ENCODE assay signal across 20 cellular contexts in the genomic region with DNA sequence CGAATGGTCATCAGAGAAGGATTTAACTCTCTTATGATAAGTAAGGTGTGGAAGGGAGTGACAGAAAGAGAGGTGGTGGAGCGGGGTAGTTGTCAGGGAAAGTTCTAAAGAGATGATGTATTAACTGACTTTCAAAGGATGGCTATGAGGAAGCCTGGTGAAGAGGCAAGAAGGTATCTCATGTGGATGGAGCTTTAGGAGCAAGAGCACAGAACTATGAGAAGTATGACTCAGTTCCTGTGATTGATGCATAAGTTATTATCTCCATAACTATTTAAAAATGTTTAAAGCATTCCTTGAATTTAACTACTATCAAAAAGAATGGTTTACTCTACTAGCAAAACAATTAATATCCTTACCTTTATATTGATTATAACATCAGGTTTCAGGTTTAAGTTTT.
"Had no signal": no experiment of that assay in that cellular context is flagged by ENCODE, and none has a peak within 500 bp of the region (broad histone marks: within the 10 kb centered on the region; RNA-seq: fewer than 3 reads in every experiment).

No MANE protein-coding gene starts in this region.

- H3K4me3 Mint-ChIP-seq: activated CD4-positive, alpha-beta memory T cell treated with anti-CD3 and anti-CD28 coated beads, Interleukin-2, amount 10 ng/mL, durations not matched to agents 7 days and 5 days; activated naive CD4-positive, alpha-beta T cell treated with anti-CD3 and anti-CD28 coated beads, Interleukin-2, amount 50 U/mL, for 24 hours; activated T-cell treated with anti-CD3 and anti-CD28 coated beads, Interleukin-2, amount 50 U/mL, for 4 hours; naive thymus-derived CD8-positive, alpha-beta T cell; T-helper 17 cell; WTC11 had no signal

- H3K27me3 ChIP-seq: adrenal gland, gastroesophageal sphincter had no signal

- H3K27me3 Mint-ChIP-seq: activated CD4-positive, alpha-beta memory T cell treated with anti-CD3 and anti-CD28 coated beads, Interleukin-2, amount 10 ng/mL, durations not matched to agents 7 days and 5 days; activated naive CD4-positive, alpha-beta T cell treated with anti-CD3 and anti-CD28 coated beads, Interleukin-2, amount 50 U/mL, for 24 hours; naive thymus-derived CD8-positive, alpha-beta T cell; T-helper 17 cell had no signal

- FAIRE-seq: TTC549 had no signal

- H3K27ac ChIP-seq: adrenal gland, coronary artery, gastroesophageal sphincter, parathyroid adenoma had no signal

- H3K4me3 ChIP-seq: adrenal gland, coronary artery, gastroesophageal sphincter had no signal

- H3K4me1 Mint-ChIP-seq: activated naive CD4-positive, alpha-beta T cell treated with anti-CD3 and anti-CD28 coated beads, Interleukin-2, amount 50 U/mL, for 24 hours; naive thymus-derived CD8-positive, alpha-beta T cell; T-helper 17 cell; WTC11 had no signal

- ATAC-seq: activated T-cell treated with anti-CD3 and anti-CD28 coated beads, Interleukin-2, amount 50 U/mL, for 4 hours; gastroesophageal sphincter; left ventricle myocardium superior; naive thymus-derived CD8-positive, alpha-beta T cell; T-helper 17 cell; WTC11 had no signal

- H3K9me3 ChIP-seq: adrenal gland, gastroesophageal sphincter had no signal

- H3K79me2 ChIP-seq: parathyroid adenoma had no signal

- H3K4me1 ChIP-seq: adrenal gland, gastroesophageal sphincter, parathyroid adenoma had no signal

- H3K36me3 ChIP-seq: adrenal gland had no signal

- H3K9ac ChIP-seq: parathyroid adenoma had no signal

- H3K27ac Mint-ChIP-seq: activated CD4-positive, alpha-beta memory T cell treated with anti-CD3 and anti-CD28 coated beads, Interleukin-2, amount 10 ng/mL, durations not matched to agents 7 days and 5 days; activated naive CD4-positive, alpha-beta T cell treated with anti-CD3 and anti-CD28 coated beads, Interleukin-2, amount 50 U/mL, for 24 hours; T-helper 17 cell; WTC11 had no signal

- DNase-seq: activated CD4-positive, alpha-beta memory T cell treated with anti-CD3 and anti-CD28 coated beads, Interleukin-2, amount 10 ng/mL, durations not matched to agents 7 days and 5 days; activated CD4-positive, alpha-beta T cell treated with anti-CD3 and anti-CD28 coated beads for 4 hours; activated effector memory CD4-positive, alpha-beta T cell treated with Interleukin-2 at 50 U/mL for 16 hours; activated T-cell treated with anti-CD3 and anti-CD28 coated beads, Interleukin-2, amount 50 U/mL, for 4 hours; adrenal gland; central memory CD4-positive, alpha-beta T cell; effector CD8-positive, alpha-beta T cell; kidney; left ventricle myocardium superior; mesenchymal stem cell; naive thymus-derived CD8-positive, alpha-beta T cell; stimulated activated CD4-positive, alpha-beta T cell treated with anti-CD3 and anti-CD28 coated beads, Interleukin-12 subunit alpha, Interleukin-12 subunit beta, amount 100 ng/mL, for 4 hours; stimulated activated CD4-positive, alpha-beta T cell treated with anti-CD3 and anti-CD28 coated beads, Interleukin-2, amount 100 ng/mL, for 24 hours; T-helper 17 cell had no signal

- H3K9me3 Mint-ChIP-seq: activated naive CD4-positive, alpha-beta T cell treated with anti-CD3 and anti-CD28 coated beads, Interleukin-2, amount 50 U/mL, for 24 hours; activated T-cell treated with anti-CD3 and anti-CD28 coated beads, Interleukin-2, amount 50 U/mL, for 4 hours; naive thymus-derived CD8-positive, alpha-beta T cell; WTC11 had no signal

- H3K36me3 Mint-ChIP-seq: WTC11 had no signal

- H2AFZ ChIP-seq: parathyroid adenoma had no signal
